ENCODE assay signal across 15 cellular contexts in genomic region chr16:26951950-26952349, GRCh38.
DNase-seq lines count a peak whose midpoint lies in the region; ATAC-seq and TF ChIP-seq lines count a peak whose summit lies in the region.
"Had no signal": no experiment of that assay in that cellular context is flagged by ENCODE, and none has a peak within 500 bp of the region (broad histone marks: within the 10 kb centered on the region; RNA-seq: fewer than 3 reads in every experiment).

No MANE protein-coding gene starts in this region.

- no peaks in the 10 kb centered on the region for H3K36me3 ChIP-seq in SK-N-SH (replicated peaks in 1 of 2; ENCODE audit: control insufficient read depth in 1 of 2, insufficient read depth in 2 of 2, low read length in 1 of 2)
- no peaks in the 10 kb centered on the region for H3K36me3 ChIP-seq in adipocyte (ENCODE audit: control insufficient read depth, insufficient read depth, low read length, severe bottlenecking)
- H3K36me3 ChIP-seq in hepatocyte (replicated peaks; ENCODE audit: insufficient read depth, low read depth): no peaks in the 10 kb centered on the region

- H3K4me2 ChIP-seq in SK-N-SH (no peak overlapping the region), hepatocyte (no peak overlapping the region)

- POLR2A ChIA-PET in SK-N-SH (lab: Yijun Ruan, JAX): no interaction called here

- H2AFZ ChIP-seq in SK-N-SH (ENCODE audit: low read depth): no peak overlapping the region
- no peak overlapping the region for H2AFZ ChIP-seq in hepatocyte

- DNase-seq in SK-N-SH (no peak), adipocyte (ENCODE audit: low read depth) (peak; percentile 2), hepatocyte (ENCODE audit: low spot score) (peak; percentile 31), cerebellar cortex (ENCODE audit: low spot score) (no peak)
- DNase-seq in activated naive CD4-positive, alpha-beta T cell treated with anti-CD3 and anti-CD28 coated beads, Interleukin-2, amount 50 U/mL, for 72 hours (ENCODE audit: low spot score in 2 of 2): no peak
- DNase-seq: DMS153, MV-4-11, NCI-H1436, NCI-H2029 treated with DMSO at 0.1 percent for 48 hours, SHP77 treated with DMSO at 0.1 percent for 48 hours had no signal

- H3K79me2 ChIP-seq in SK-N-SH (ENCODE audit: insufficient read depth) (no peaks in the 10 kb centered on the region), hepatocyte (no peaks in the 10 kb centered on the region)

- H3K4me3 ChIP-seq in SK-N-SH (ENCODE audit: low read depth in 2 of 2, low read length in 1 of 2) (no peak overlapping the region), adipocyte (ENCODE audit: low read length) (no peak overlapping the region), hepatocyte (no peak overlapping the region)

- no peak for TF ChIP-seq CTCF in SK-N-SH (IDR thresholded peaks at IDR 0.05)
- TF ChIP-seq CTCF in hepatocyte (IDR thresholded peaks at IDR 0.05; ENCODE audit: poor library complexity): no peak

- no peaks in the 10 kb centered on the region for H3K9me3 Mint-ChIP-seq in activated naive CD4-positive, alpha-beta T cell treated with anti-CD3 and anti-CD28 coated beads, Interleukin-2, amount 50 U/mL, for 72 hours

- no peaks in the 10 kb centered on the region for H3K4me1 ChIP-seq in SK-N-SH (ENCODE audit: control insufficient read depth in 1 of 2, insufficient read depth in 2 of 2, low read depth in 1 of 2, low read length in 1 of 2)
- no peaks in the 10 kb centered on the region for H3K4me1 ChIP-seq in adipocyte (ENCODE audit: control insufficient read depth, insufficient read depth, low read length)
- H3K4me1 ChIP-seq in hepatocyte (ENCODE audit: insufficient read depth): no peaks in the 10 kb centered on the region

- H3K27ac Mint-ChIP-seq in activated naive CD4-positive, alpha-beta T cell treated with anti-CD3 and anti-CD28 coated beads, Interleukin-2, amount 50 U/mL, for 72 hours: peak overlapping the region in 1 of 2 donors; percentile 31

- H3K27me3 ChIP-seq in SK-N-SH (ENCODE audit: insufficient read depth) (no peaks in the 10 kb centered on the region), adipocyte (replicated peaks; ENCODE audit: control insufficient read depth, insufficient read depth, low read length) (peaks cover 45% of the 10 kb centered on the region), hepatocyte (peaks cover 10% of the 10 kb centered on the region)

- ATAC-seq in SK-N-SH treated with all-trans-retinoic acid at 6 μM for 48 hours (no peak), HG02763 (IDR thresholded peaks at IDR 0.05; ENCODE audit: unreplicated experiment) (no peak), GM18870 (IDR thresholded peaks at IDR 0.05; ENCODE audit: unreplicated experiment) (no peak)
- ATAC-seq in activated naive CD4-positive, alpha-beta T cell treated with anti-CD3 and anti-CD28 coated beads, Interleukin-2, amount 50 U/mL, for 72 hours: no peak

- no peak for TF ChIP-seq RAD21 in SK-N-SH (IDR thresholded peaks at IDR 0.05; ENCODE audit: low read length)

- no peak for TF ChIP-seq EP300 in SK-N-SH (IDR thresholded peaks at IDR 0.05; ENCODE audit: borderline replicate concordance in 1 of 2, low read depth in 1 of 2, low read length in 1 of 2)

- CTCF ChIA-PET in SK-N-SH (lab: Yijun Ruan, JAX): no interaction called here

- H3K9me2 ChIP-seq in SK-N-SH (no peaks in the 10 kb centered on the region), hepatocyte (replicated peaks; ENCODE audit: insufficient read depth) (no peaks in the 10 kb centered on the region)

- no peaks in the 10 kb centered on the region for H3K9me3 ChIP-seq in SK-N-SH
- H3K9me3 ChIP-seq in adipocyte (ENCODE audit: control insufficient read depth, low read length): no peaks in the 10 kb centered on the region
- H3K9me3 ChIP-seq in hepatocyte (ENCODE audit: low read depth): no peaks in the 10 kb centered on the region

- WGBS in SK-N-SH (ENCODE audit: low lambda C conversion rate): 5% methylated on average over 4 of the region's 9 CpGs
- 22% methylated on average over 8 of the region's 9 CpGs for WGBS in hepatocyte (ENCODE audit: low lambda C conversion rate, missing lambda C conversion rate)

- no peaks in the 10 kb centered on the region for H3F3A ChIP-seq in SK-N-SH (replicated peaks; ENCODE audit: insufficient read depth)

- H3K9ac ChIP-seq in SK-N-SH: no peak overlapping the region
- no peak overlapping the region for H3K9ac ChIP-seq in adipocyte (ENCODE audit: low read length)

- no peaks in the 10 kb centered on the region for H4K20me1 ChIP-seq in SK-N-SH (ENCODE audit: insufficient read depth)
- H4K20me1 ChIP-seq in hepatocyte (ENCODE audit: insufficient read depth, poor library complexity, severe bottlenecking): no peaks in the 10 kb centered on the region

- H3K27ac ChIP-seq in SK-N-SH (ENCODE audit: low read depth in 2 of 2, low read length in 1 of 2): no peak overlapping the region
- no peak overlapping the region for H3K27ac ChIP-seq in hepatocyte
- H3K27ac ChIP-seq: 22Rv1, C4-2B had no signal

- no peaks in the 10 kb centered on the region for H3K36me3 Mint-ChIP-seq in activated naive CD4-positive, alpha-beta T cell treated with anti-CD3 and anti-CD28 coated beads, Interleukin-2, amount 50 U/mL, for 72 hours

TF ChIP-seq in SK-N-SH, 30 proteins besides CTCF, POLR2A, EP300 and RAD21:
- no peak for TF ChIP-seq FOSL2 (IDR thresholded peaks at IDR 0.05; ENCODE audit: borderline replicate concordance, low read depth)
- peak; percentile 60; the same call in 1 of the 2 replicates for TF ChIP-seq REST (IDR thresholded peaks at IDR 0.05; ENCODE audit: low read depth, low read length)
- TF ChIP-seq RCOR1 (IDR thresholded peaks at IDR 0.05; ENCODE audit: low read length): no peak
- no peak for TF ChIP-seq NRF1 (IDR thresholded peaks at IDR 0.05; ENCODE audit: low read depth, low read length)
- TF ChIP-seq TAF1 (IDR thresholded peaks at IDR 0.05; ENCODE audit: borderline replicate concordance, low read depth, low read length): no peak

TF ChIP-seq in SK-N-SH treated with all-trans-retinoic acid at 6 μM for 48 hours, 23 proteins besides CTCF, POLR2A, EP300 and RAD21:
- TF ChIP-seq OSR1 (CRISPR knock-in tag; IDR thresholded peaks at IDR 0.05) (no peak), ZFP30 (CRISPR knock-in tag; IDR thresholded peaks at IDR 0.05) (no peak), GLIS3 (CRISPR knock-in tag; IDR thresholded peaks at IDR 0.05) (no peak), TSHZ2 (CRISPR knock-in tag; IDR thresholded peaks at IDR 0.05) (no peak), ESRRG (CRISPR knock-in tag; IDR thresholded peaks at IDR 0.05) (no peak)
- TF ChIP-seq, protein P1, sequence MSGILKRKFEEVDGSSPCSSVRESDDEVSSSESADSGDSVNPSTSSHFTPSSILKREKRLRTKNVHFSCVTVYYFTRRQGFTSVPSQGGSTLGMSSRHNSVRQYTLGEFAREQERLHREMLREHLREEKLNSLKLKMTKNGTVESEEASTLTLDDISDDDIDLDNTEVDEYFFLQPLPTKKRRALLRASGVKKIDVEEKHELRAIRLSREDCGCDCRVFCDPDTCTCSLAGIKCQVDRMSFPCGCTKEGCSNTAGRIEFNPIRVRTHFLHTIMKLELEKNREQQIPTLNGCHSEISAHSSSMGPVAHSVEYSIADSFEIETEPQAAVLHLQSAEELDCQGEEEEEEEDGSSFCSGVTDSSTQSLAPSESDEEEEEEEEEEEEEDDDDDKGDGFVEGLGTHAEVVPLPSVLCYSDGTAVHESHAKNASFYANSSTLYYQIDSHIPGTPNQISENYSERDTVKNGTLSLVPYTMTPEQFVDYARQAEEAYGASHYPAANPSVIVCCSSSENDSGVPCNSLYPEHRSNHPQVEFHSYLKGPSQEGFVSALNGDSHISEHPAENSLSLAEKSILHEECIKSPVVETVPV (CRISPR knock-in tag; IDR thresholded peaks at IDR 0.05): no peak
TF ChIP-seq in SK-N-SH treated with all-trans-retinoic acid at 6 μM for 48 hours: peak in this region for 0.

Comparison
In these comparisons a context has a peak if more than half of its experiments do, and no peak if none do; other contexts are left out.
1. DNase-seq: peak in adipocyte (single experiment) and hepatocyte (single experiment); none in SK-N-SH (single experiment), cerebellar cortex (single experiment) and activated naive CD4-positive, alpha-beta T cell treated with anti-CD3 and anti-CD28 coated beads, Interleukin-2, amount 50 U/mL, for 72 hours (0 of 2).